Comparison of ENCODE assay signal across 1 cellular context in the genomic region with DNA sequence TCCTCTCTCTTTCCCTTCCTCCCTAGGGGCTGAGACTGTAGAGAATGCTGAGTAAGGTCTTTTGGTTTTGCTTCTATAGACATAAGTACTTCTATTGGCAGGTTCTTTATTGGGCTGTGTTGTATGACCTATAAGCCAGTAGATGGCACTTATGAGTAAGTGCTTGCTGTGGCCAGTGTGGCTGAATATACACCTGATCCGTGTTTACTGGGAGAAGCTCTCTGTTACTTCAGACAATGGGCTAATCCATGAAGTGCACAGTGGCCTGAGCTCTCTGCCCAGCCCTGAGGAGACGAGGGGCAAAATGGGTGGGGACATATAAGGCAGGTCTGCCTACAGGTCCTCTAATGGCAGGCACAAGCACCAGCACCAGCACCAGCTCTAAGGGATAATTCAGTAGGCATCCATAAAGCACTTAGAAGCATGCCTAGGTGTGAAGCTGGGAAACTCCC.
TF ChIP-seq lines count a peak whose summit lies in the region.

No MANE protein-coding gene starts in this region.

TF ChIP-seq in WTC11, 78 proteins besides CTCF, POLR2A, EP300 and RAD21 (continued from another document):
- TF ChIP-seq, protein P1, sequence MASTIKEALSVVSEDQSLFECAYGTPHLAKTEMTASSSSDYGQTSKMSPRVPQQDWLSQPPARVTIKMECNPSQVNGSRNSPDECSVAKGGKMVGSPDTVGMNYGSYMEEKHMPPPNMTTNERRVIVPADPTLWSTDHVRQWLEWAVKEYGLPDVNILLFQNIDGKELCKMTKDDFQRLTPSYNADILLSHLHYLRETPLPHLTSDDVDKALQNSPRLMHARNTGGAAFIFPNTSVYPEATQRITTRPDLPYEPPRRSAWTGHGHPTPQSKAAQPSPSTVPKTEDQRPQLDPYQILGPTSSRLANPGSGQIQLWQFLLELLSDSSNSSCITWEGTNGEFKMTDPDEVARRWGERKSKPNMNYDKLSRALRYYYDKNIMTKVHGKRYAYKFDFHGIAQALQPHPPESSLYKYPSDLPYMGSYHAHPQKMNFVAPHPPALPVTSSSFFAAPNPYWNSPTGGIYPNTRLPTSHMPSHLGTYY (CRISPR knock-in tag; IDR thresholded peaks at IDR 0.05): no peak
- TF ChIP-seq, protein P2, sequence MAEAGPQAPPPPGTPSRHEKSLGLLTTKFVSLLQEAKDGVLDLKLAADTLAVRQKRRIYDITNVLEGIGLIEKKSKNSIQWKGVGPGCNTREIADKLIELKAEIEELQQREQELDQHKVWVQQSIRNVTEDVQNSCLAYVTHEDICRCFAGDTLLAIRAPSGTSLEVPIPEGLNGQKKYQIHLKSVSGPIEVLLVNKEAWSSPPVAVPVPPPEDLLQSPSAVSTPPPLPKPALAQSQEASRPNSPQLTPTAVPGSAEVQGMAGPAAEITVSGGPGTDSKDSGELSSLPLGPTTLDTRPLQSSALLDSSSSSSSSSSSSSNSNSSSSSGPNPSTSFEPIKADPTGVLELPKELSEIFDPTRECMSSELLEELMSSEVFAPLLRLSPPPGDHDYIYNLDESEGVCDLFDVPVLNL (CRISPR knock-in tag; IDR thresholded peaks at IDR 0.05; ENCODE audit: borderline replicate concordance, low read depth): no peak
- TF ChIP-seq CBFB (CRISPR knock-in tag; IDR thresholded peaks at IDR 0.05; ENCODE audit: low read depth): no peak
- TF ChIP-seq, protein P3, sequence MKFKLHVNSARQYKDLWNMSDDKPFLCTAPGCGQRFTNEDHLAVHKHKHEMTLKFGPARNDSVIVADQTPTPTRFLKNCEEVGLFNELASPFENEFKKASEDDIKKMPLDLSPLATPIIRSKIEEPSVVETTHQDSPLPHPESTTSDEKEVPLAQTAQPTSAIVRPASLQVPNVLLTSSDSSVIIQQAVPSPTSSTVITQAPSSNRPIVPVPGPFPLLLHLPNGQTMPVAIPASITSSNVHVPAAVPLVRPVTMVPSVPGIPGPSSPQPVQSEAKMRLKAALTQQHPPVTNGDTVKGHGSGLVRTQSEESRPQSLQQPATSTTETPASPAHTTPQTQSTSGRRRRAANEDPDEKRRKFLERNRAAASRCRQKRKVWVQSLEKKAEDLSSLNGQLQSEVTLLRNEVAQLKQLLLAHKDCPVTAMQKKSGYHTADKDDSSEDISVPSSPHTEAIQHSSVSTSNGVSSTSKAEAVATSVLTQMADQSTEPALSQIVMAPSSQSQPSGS (CRISPR knock-in tag; IDR thresholded peaks at IDR 0.05; ENCODE audit: borderline replicate concordance, low read depth): no peak
TF ChIP-seq in WTC11: peak in this region for 0.
